8 cellular contexts compared by ENCODE assay signal in genomic region chr6:39114707-39115599, GRCh38. TPM values are rescaled to one million over a fixed set of nuclear protein-coding genes. Genes with fewer than 3 reads are reported as not detected.
A peak's percentile ranks its signal among the peaks of the same experiment; 100 is the strongest.
DNase-seq lines count a peak whose midpoint lies in the region; ATAC-seq and TF ChIP-seq lines count a peak whose summit lies in the region.

SAYSD1 (minus strand) TSS chr6:39115186; CDS start chr6:39115089, 97 bp downstream.

- no peaks in the 10 kb centered on the region for H3K9me3 ChIP-seq in smooth muscle cell (replicated peaks; ENCODE audit: low read depth)

- H3K4me3 Mint-ChIP-seq in WTC11, result peak within 1 kb of the TSS; percentile 86

- no peaks in the 10 kb centered on the region for H3K79me2 ChIP-seq in smooth muscle cell (ENCODE audit: low read depth)

- POLR2A ChIA-PET in WTC11 (lab: Charles Lee), result interaction anchor here (0.6 to 1.0 kb wide), 2 partner anchors 9 to 12 kb away, joined by 3 read pairs; no protein-coding TSS in a partner anchor

- H2AFZ ChIP-seq in smooth muscle cell (ENCODE audit: low read depth), result peak within 1 kb of the TSS; percentile 99

- H3K4me3 ChIP-seq in cardiac fibroblast (replicated peaks in 1 of 2; ENCODE audit: low read depth in 2 of 2, low read length in 2 of 2), result peak within 1 kb of the TSS; percentile 77 to 82
- H3K4me3 ChIP-seq in smooth muscle cell, result peak within 1 kb of the TSS; percentile 73

- peaks cover 8% of the 10 kb centered on the region for H3K4me1 ChIP-seq in smooth muscle cell (ENCODE audit: low read depth)

- 3% methylated on average over 68 of the region's 68 CpGs for WGBS in smooth muscle cell (ENCODE audit: low lambda C conversion rate)

- no peaks in the 10 kb centered on the region for H3K9me3 Mint-ChIP-seq in WTC11

- no peaks in the 10 kb centered on the region for H4K20me1 ChIP-seq in smooth muscle cell (ENCODE audit: low read depth)

- no peaks in the 10 kb centered on the region for H3F3A ChIP-seq in smooth muscle cell (ENCODE audit: low read depth)

- peaks cover 5% of the 10 kb centered on the region for H3K27me3 ChIP-seq in smooth muscle cell (ENCODE audit: low read depth)

- DNase-seq in AG08395 (ENCODE audit: low spot score), result peak; percentile 98
- DNase-seq in NCI-H226, result peak; percentile 93
- DNase-seq in WTC11 (ENCODE audit: low spot score), result peak; percentile 92
- peak; percentile 91 to 95 for DNase-seq in cardiac fibroblast (ENCODE audit: low read depth in 2 of 2)
- DNase-seq in iPS-NIHi7 (ENCODE audit: extremely low spot score), result peak; percentile 97
- peak; percentile 79 for DNase-seq in smooth muscle cell (lab: John Stamatoyannopoulos, UW; ENCODE audit: unreplicated experiment)

- H3K27ac ChIP-seq in smooth muscle cell (ENCODE audit: low read depth), result peak within 1 kb of the TSS; percentile 33

- TF ChIP-seq CTCF in WTC11 (IDR thresholded peaks at IDR 0.05) (no peak), cardiac fibroblast (IDR thresholded peaks at IDR 0.05; ENCODE audit: low read depth, low read length) (no peak), smooth muscle cell (IDR thresholded peaks at IDR 0.05; ENCODE audit: borderline replicate concordance, insufficient read depth, poor library complexity, severe bottlenecking) (no peak)

- peaks cover 7% of the 10 kb centered on the region for H3K27me3 Mint-ChIP-seq in WTC11 (ENCODE audit: low read depth)

- CTCF ChIA-PET in WTC11 (lab: Charles Lee), result interaction anchor here (0.7 to 3.1 kb wide), 13 partner anchors 9 to 243 kb away, joined by 3 to 33 read pairs (median 4); no protein-coding TSS in a partner anchor

- H3K9ac ChIP-seq in smooth muscle cell (ENCODE audit: low read depth), result peak within 1 kb of the TSS; percentile 65

- ATAC-seq in GM18909 (IDR thresholded peaks at IDR 0.05; ENCODE audit: poor library complexity, unreplicated experiment) (peak; percentile 95), HG03159 (IDR thresholded peaks at IDR 0.05; ENCODE audit: unreplicated experiment) (peak; percentile 89), WTC11 (peak; percentile 95)

- H3K4me1 Mint-ChIP-seq in WTC11, result peaks cover 15% of the 10 kb centered on the region

- no peaks in the 10 kb centered on the region for H3K36me3 ChIP-seq in smooth muscle cell (ENCODE audit: low read depth)

- H3K36me3 Mint-ChIP-seq in WTC11, result no peaks in the 10 kb centered on the region

- peak within 1 kb of the TSS; percentile 97 for H3K27ac Mint-ChIP-seq in WTC11

- H3K4me2 ChIP-seq in smooth muscle cell, result peak within 1 kb of the TSS; percentile 94

TF ChIP-seq in WTC11, 78 proteins besides CTCF, POLR2A, EP300 and RAD21 (continues in another document):
- TF ChIP-seq JUN (CRISPR knock-in tag; IDR thresholded peaks at IDR 0.05) (no peak), SOX15 (CRISPR knock-in tag; IDR thresholded peaks at IDR 0.05) (no peak), RORB (CRISPR knock-in tag; IDR thresholded peaks at IDR 0.05) (no peak), USF1 (CRISPR knock-in tag; IDR thresholded peaks at IDR 0.05) (peak; percentile 46; the same call in 1 of the 2 replicates), NFATC4 (CRISPR knock-in tag; IDR thresholded peaks at IDR 0.05) (no peak), GRHL2 (CRISPR knock-in tag; IDR thresholded peaks at IDR 0.05; ENCODE audit: insufficient replicate concordance, severe bottlenecking) (no peak), ZSCAN18 (CRISPR knock-in tag; IDR thresholded peaks at IDR 0.05) (no peak), HMGA2 (CRISPR knock-in tag; IDR thresholded peaks at IDR 0.05) (no peak), EMX1 (CRISPR knock-in tag; IDR thresholded peaks at IDR 0.05) (no peak), ZNF281 (CRISPR knock-in tag; IDR thresholded peaks at IDR 0.05) (0 out of 2 replicates have a peak, but pooled peaks have one; percentile 5), ARID4B (CRISPR knock-in tag; IDR thresholded peaks at IDR 0.05; ENCODE audit: borderline replicate concordance) (peak; percentile 51; the same call in 1 of the 2 replicates), TP53 (CRISPR knock-in tag; IDR thresholded peaks at IDR 0.05) (no peak), FOXK1 (CRISPR knock-in tag; IDR thresholded peaks at IDR 0.05) (peak; percentile 82), CREM (CRISPR knock-in tag; IDR thresholded peaks at IDR 0.05) (no peak), MLX (CRISPR knock-in tag; IDR thresholded peaks at IDR 0.05) (0 out of 2 replicates have a peak, but pooled peaks have one; percentile 43), FOXJ3 (CRISPR knock-in tag; IDR thresholded peaks at IDR 0.05; ENCODE audit: borderline replicate concordance) (no peak)

RNA-seq across cellular contexts. Expression of gene SAYSD1, which starts in this region (rescaled TPM):
- 6.9 to 7.7 TPM (median 7.4 TPM) in 3 replicates for total RNA-seq in WTC11 (2021)
- total RNA-seq in smooth muscle cell, result 6.3 and 13.6 TPM in 2 replicates
- 7.7 and 9.2 TPM in 2 replicates for polyA plus RNA-seq in smooth muscle cell

Comparison
In these comparisons a context has a peak if more than half of its experiments do, and no peak if none do; other contexts are left out.
1. Peak in every context shown above with its lines: DNase-seq, ATAC-seq, H3K4me3 ChIP-seq and H3K27ac ChIP-seq.